In genomic region chr2:58484629-58485028, GRCh38 we compare ENCODE assay signal across 23 cellular contexts.
"Had no signal": no experiment of that assay in that cellular context is flagged by ENCODE, and none has a peak within 500 bp of the region (broad histone marks: within the 10 kb centered on the region; RNA-seq: fewer than 3 reads in every experiment).

No MANE protein-coding gene starts in this region.

- H3K9me3 ChIP-seq: esophagus muscularis mucosa, lower lobe of right lung, mucosa of descending colon had no signal

- H3K4me3 ChIP-seq: coronary artery, dorsolateral prefrontal cortex, esophagus muscularis mucosa, heart right ventricle, left lung, lower lobe of right lung, mucosa of descending colon had no signal

- H3K4me1 ChIP-seq: esophagus muscularis mucosa, foreskin keratinocyte, heart right ventricle, left lung, lower lobe of right lung had no signal

- H3K4me3 Mint-ChIP-seq: mesothelial cell of epicardium, naive B cell had no signal

- H3K27ac ChIP-seq: coronary artery, dorsolateral prefrontal cortex, esophagus muscularis mucosa, foreskin keratinocyte, heart right ventricle, left lung, lower lobe of right lung had no signal

- DNase-seq: dermis blood vessel endothelial cell; dorsolateral prefrontal cortex; effector CD4-positive, alpha-beta T cell; effector memory CD4-positive, alpha-beta T cell; glutamatergic neuron; head of caudate nucleus; heart right ventricle; hippocampal formation; left cardiac atrium; left lung; left ventricle myocardium superior; lower lobe of right lung; mesenchymal stem cell; mucosa of descending colon; naive B cell had no signal

- H3K36me3 ChIP-seq: esophagus muscularis mucosa, heart right ventricle, left lung, lower lobe of right lung had no signal

- FAIRE-seq: colon, endothelial cell of umbilical vein, islet of Langerhans, keratinocyte had no signal

- H3K4me1 Mint-ChIP-seq: mesothelial cell of epicardium, naive B cell had no signal

- H3K27me3 ChIP-seq: dorsolateral prefrontal cortex, esophagus muscularis mucosa, foreskin keratinocyte, left lung had no signal

- H3K27ac Mint-ChIP-seq: mesothelial cell of epicardium, naive B cell had no signal

- ATAC-seq: foreskin keratinocyte, heart right ventricle, left cardiac atrium, left lung, left ventricle myocardium superior, lower lobe of right lung, mucosa of descending colon had no signal
